In genomic region chr10:77673086-77673485, GRCh38 we compare ENCODE assay signal across 30 cellular contexts. TPM values are rescaled to one million over a fixed set of nuclear protein-coding genes. Genes with fewer than 3 reads are reported as not detected.
A peak's percentile ranks its signal among the peaks of the same experiment; 100 is the strongest.
DNase-seq lines count a peak whose midpoint lies in the region; ATAC-seq and TF ChIP-seq lines count a peak whose summit lies in the region.
"Had no signal": no experiment of that assay in that cellular context is flagged by ENCODE, and none has a peak within 500 bp of the region (broad histone marks: within the 10 kb centered on the region; RNA-seq: fewer than 3 reads in every experiment).

No MANE protein-coding gene starts in this region.

- H3K4me1 ChIP-seq in breast epithelium (no peaks in the 10 kb centered on the region), foreskin keratinocyte (no peaks in the 10 kb centered on the region), ascending aorta (no peaks in the 10 kb centered on the region)
- H3K4me1 ChIP-seq: upper lobe of left lung had no signal

- H3K27ac Mint-ChIP-seq in MCF 10A (ENCODE audit: low read depth, unreplicated experiment), result no peak overlapping the region
- H3K27ac Mint-ChIP-seq: activated naive CD8-positive, alpha-beta T cell treated with anti-CD3 and anti-CD28 coated beads, Interleukin-2, amount 50 U/mL, for 24 hours; brain; CD4-positive, CD25-positive, alpha-beta regulatory T cell; stimulated activated naive B cell treated with anti-CD40 and anti-IgM and Interleukin-4, amounts not matched to agents 10 μg/mL and 1 μg/mL and 100 μg/mL, for 72 hours had no signal

- intact Hi-C loops in MCF 10A (cut with micrococcal nuclease) (no loop called here), breast epithelium (cut with DNase I; ENCODE audit: low total_unique reads) (no loop called here), ascending aorta (cut with DNase I) (no loop called here)

- no peak for TF ChIP-seq POLR2A in breast epithelium (IDR thresholded peaks at IDR 0.05)

- H3K4me1 Mint-ChIP-seq in MCF 10A (ENCODE audit: insufficient read depth, unreplicated experiment), result peaks cover 10% of the 10 kb centered on the region
- H3K4me1 Mint-ChIP-seq: activated naive CD8-positive, alpha-beta T cell treated with anti-CD3 and anti-CD28 coated beads, Interleukin-2, amount 50 U/mL, for 24 hours; brain; CD4-positive, CD25-positive, alpha-beta regulatory T cell; stimulated activated naive B cell treated with anti-CD40 and anti-IgM and Interleukin-4, amounts not matched to agents 10 μg/mL and 1 μg/mL and 100 μg/mL, for 72 hours had no signal

- peaks cover 28% of the 10 kb centered on the region for H3K27me3 Mint-ChIP-seq in MCF 10A (ENCODE audit: insufficient read depth, unreplicated experiment)

- H3K36me3 ChIP-seq in breast epithelium (no peaks in the 10 kb centered on the region), ascending aorta (no peaks in the 10 kb centered on the region)
- H3K36me3 ChIP-seq: ovary, upper lobe of left lung had no signal

- no peak overlapping the region for H3K4me3 Mint-ChIP-seq in MCF 10A (ENCODE audit: unreplicated experiment)
- H3K4me3 Mint-ChIP-seq: activated naive CD8-positive, alpha-beta T cell treated with anti-CD3 and anti-CD28 coated beads, Interleukin-2, amount 50 U/mL, for 24 hours; brain; CD4-positive, CD25-positive, alpha-beta regulatory T cell; neural crest cell; stimulated activated naive B cell treated with anti-CD40 and anti-IgM and Interleukin-4, amounts not matched to agents 10 μg/mL and 1 μg/mL and 100 μg/mL, for 72 hours had no signal

- peak; percentile 40 for DNase-seq in MCF 10A (ENCODE audit: unreplicated experiment)
- DNase-seq in breast epithelium (ENCODE audit: low spot score in 2 of 2), result no peak
- DNase-seq in RPMI7951 (ENCODE audit: low read depth), result peak; percentile 70
- no peak for DNase-seq in foreskin keratinocyte
- DNase-seq in ascending aorta (ENCODE audit: low spot score in 2 of 2), result no peak
- no peak for DNase-seq in stimulated activated CD4-positive, alpha-beta T cell treated with anti-CD3 and anti-CD28 coated beads, Interleukin-12 subunit alpha, Interleukin-12 subunit beta, amount 100 ng/mL, for 4 hours
- DNase-seq: 8988T; activated CD4-positive, alpha-beta T cell treated with anti-CD3 and anti-CD28 coated beads, Interleukin-2, amount 50 U/mL, for 4 hours; activated naive CD4-positive, alpha-beta T cell; activated naive CD8-positive, alpha-beta T cell treated with anti-CD3 and anti-CD28 coated beads, Interleukin-2, amount 50 U/mL, for 24 hours; CD4-positive, CD25-positive, alpha-beta regulatory T cell; DMS79 treated with DMSO at 0.1 percent for 48 hours; GOT3; hippocampal formation; Kasumi-1; mesendoderm; NCI-H1092; NCI-H1694; NCI-H446; NCI-H774; ovary; retina; stimulated activated naive B cell treated with anti-CD40 and anti-IgM and Interleukin-4, amounts not matched to agents 10 μg/mL and 1 μg/mL and 100 μg/mL, for 72 hours; substantia nigra; upper lobe of left lung had no signal

- H3K36me3 Mint-ChIP-seq in MCF 10A (ENCODE audit: insufficient read depth, unreplicated experiment), result peaks cover 7% of the 10 kb centered on the region
- H3K36me3 Mint-ChIP-seq: brain; CD4-positive, CD25-positive, alpha-beta regulatory T cell; stimulated activated naive B cell treated with anti-CD40 and anti-IgM and Interleukin-4, amounts not matched to agents 10 μg/mL and 1 μg/mL and 100 μg/mL, for 72 hours had no signal

- no TSS peak for BruUV-seq in MCF 10A (replicated peaks; lab: Mats Ljungman, UMichigan)

- POLR2A ChIA-PET in MCF 10A (lab: Yijun Ruan, JAX), result interaction anchor here (0.6 kb wide), 1 partner anchor 565 kb away, joined by 3 read pairs; no protein-coding TSS in a partner anchor

- H3K27me3 ChIP-seq in breast epithelium (no peaks in the 10 kb centered on the region), foreskin keratinocyte (peaks cover 23% of the 10 kb centered on the region), ascending aorta (no peaks in the 10 kb centered on the region)
- H3K27me3 ChIP-seq: ovary, upper lobe of left lung had no signal

- no peak overlapping the region for H3K27ac ChIP-seq in breast epithelium
- H3K27ac ChIP-seq in foreskin keratinocyte, result no peak overlapping the region
- no peak overlapping the region for H3K27ac ChIP-seq in ascending aorta
- H3K27ac ChIP-seq: ovary, upper lobe of left lung had no signal

- H3K9me3 ChIP-seq in breast epithelium (no peaks in the 10 kb centered on the region), ascending aorta (no peaks in the 10 kb centered on the region)
- H3K9me3 ChIP-seq: ovary, upper lobe of left lung had no signal

- no peaks in the 10 kb centered on the region for H3K9me3 Mint-ChIP-seq in MCF 10A (ENCODE audit: unreplicated experiment)
- H3K9me3 Mint-ChIP-seq: activated naive CD8-positive, alpha-beta T cell treated with anti-CD3 and anti-CD28 coated beads, Interleukin-2, amount 50 U/mL, for 24 hours; brain; neural crest cell; stimulated activated naive B cell treated with anti-CD40 and anti-IgM and Interleukin-4, amounts not matched to agents 10 μg/mL and 1 μg/mL and 100 μg/mL, for 72 hours had no signal

- CTCF ChIA-PET in MCF 10A (lab: Yijun Ruan, JAX), result no interaction called here

- TF ChIP-seq CTCF in MCF 10A (IDR thresholded peaks at IDR 0.05; ENCODE audit: unreplicated experiment) (no peak), breast epithelium (IDR thresholded peaks at IDR 0.05) (no peak), foreskin keratinocyte (conservative IDR thresholded peaks at IDR 0.05) (no peak), ascending aorta (IDR thresholded peaks at IDR 0.05) (no peak)

- H3K4me3 ChIP-seq in breast epithelium (no peak overlapping the region), ascending aorta (no peak overlapping the region)
- H3K4me3 ChIP-seq: ovary, upper lobe of left lung had no signal

- ATAC-seq in foreskin keratinocyte, result peak; percentile 36
- no peak for ATAC-seq in HG03175 (IDR thresholded peaks at IDR 0.05; ENCODE audit: unreplicated experiment)
- no peak for ATAC-seq in GM21390 (IDR thresholded peaks at IDR 0.05; ENCODE audit: unreplicated experiment)
- ATAC-seq: activated naive CD8-positive, alpha-beta T cell treated with anti-CD3 and anti-CD28 coated beads, Interleukin-2, amount 50 U/mL, for 24 hours; HepG2; stimulated activated naive B cell treated with anti-CD40 and anti-IgM and Interleukin-4, amounts not matched to agents 10 μg/mL and 1 μg/mL and 100 μg/mL, for 72 hours had no signal

RNA-seq across cellular contexts. Expression of gene KCNMA1, which starts 35.5 kb away (rescaled TPM):
- total RNA-seq in MCF 10A (2022) (7.5 and 16.4 TPM in 2 replicates), breast epithelium (10 to 100 TPM; 13.6 to 37.8 (median 15.1) TPM), foreskin keratinocyte (2.8 and 3.9 TPM in 2 replicates), ascending aorta (28.6 TPM)
- 33.7 and 47.7 TPM in 2 replicates for total RNA-seq in RPMI7951 (2014; rRNA removed; shearing (Covaris generic))
- polyA plus RNA-seq in foreskin keratinocyte, result 4.3 TPM in 2 replicates
- total RNA-seq: CD4-positive, CD25-positive, alpha-beta regulatory T cell had no signal
- polyA plus RNA-seq: CD4-positive, CD25-positive, alpha-beta regulatory T cell; HepG2 had no signal

Comparison
In these comparisons a context has a peak if more than half of its experiments do, and no peak if none do; other contexts are left out.
1. DNase-seq: peak in MCF 10A (single experiment) and RPMI7951 (single experiment); none in breast epithelium (0 of 2), foreskin keratinocyte (0 of 2), ascending aorta (0 of 2) and stimulated activated CD4-positive, alpha-beta T cell treated with anti-CD3 and anti-CD28 coated beads, Interleukin-12 subunit alpha, Interleukin-12 subunit beta, amount 100 ng/mL, for 4 hours (single experiment).